Comparison of ENCODE assay signal across 21 cellular contexts in genomic region chr20:10925767-10926166, GRCh38.
"Had no signal": no experiment of that assay in that cellular context is flagged by ENCODE, and none has a peak within 500 bp of the region (broad histone marks: within the 10 kb centered on the region; RNA-seq: fewer than 3 reads in every experiment).

No MANE protein-coding gene starts in this region.

- H3K4me1 Mint-ChIP-seq: activated B cell treated with CpG ODN at 0.5 μM for 24 hours; activated naive CD8-positive, alpha-beta T cell treated with anti-CD3 and anti-CD28 coated beads, Interleukin-2, amount 50 U/mL, for 24 hours; activated T-helper 17 cell treated with anti-CD3 and anti-CD28 coated beads, Interleukin-2, amount 50 U/mL, for 72 hours; memory B cell; naive B cell had no signal

- H3K9me3 ChIP-seq: mucosa of descending colon, right atrium auricular region, transverse colon had no signal

- H3K36me3 ChIP-seq: right atrium auricular region, transverse colon had no signal

- H3K9me3 Mint-ChIP-seq: activated naive CD8-positive, alpha-beta T cell treated with anti-CD3 and anti-CD28 coated beads, Interleukin-2, amount 50 U/mL, for 24 hours had no signal

- ATAC-seq: activated naive CD8-positive, alpha-beta T cell treated with anti-CD3 and anti-CD28 coated beads, Interleukin-2, amount 50 U/mL, for 24 hours; activated T-helper 17 cell treated with anti-CD3 and anti-CD28 coated beads, Interleukin-2, amount 50 U/mL, for 72 hours; left ventricle myocardium superior; mucosa of descending colon; stimulated activated naive CD8-positive, alpha-beta T cell treated with anti-CD3 and anti-CD28 coated beads, Interleukin-15, Interleukin-2, amounts not matched to agents 100 U/mL and 50 U/mL, for 24 hours had no signal

- H3K27me3 Mint-ChIP-seq: activated B cell treated with CpG ODN at 0.5 μM for 24 hours; activated CD4-positive, alpha-beta memory T cell treated with anti-CD3 and anti-CD28 coated beads for 36 hours; activated naive CD8-positive, alpha-beta T cell treated with anti-CD3 and anti-CD28 coated beads, Interleukin-2, amount 50 U/mL, for 24 hours; activated T-helper 17 cell treated with anti-CD3 and anti-CD28 coated beads, Interleukin-2, amount 50 U/mL, for 72 hours; memory B cell; naive B cell; progenitor cell of endocrine pancreas had no signal

- H3K4me3 Mint-ChIP-seq: activated B cell treated with CpG ODN at 0.5 μM for 24 hours; activated CD4-positive, alpha-beta memory T cell treated with anti-CD3 and anti-CD28 coated beads for 36 hours; activated naive CD4-positive, alpha-beta T cell treated with anti-CD3 and anti-CD28 coated beads for 36 hours; activated naive CD8-positive, alpha-beta T cell treated with anti-CD3 and anti-CD28 coated beads, Interleukin-2, amount 50 U/mL, for 24 hours; activated T-helper 17 cell treated with anti-CD3 and anti-CD28 coated beads, Interleukin-2, amount 50 U/mL, for 72 hours; memory B cell; naive B cell; neural crest cell had no signal

- DNase-seq: activated B cell treated with CpG ODN at 0.5 μM for 24 hours; activated CD4-positive, alpha-beta memory T cell treated with anti-CD3 and anti-CD28 coated beads for 36 hours; activated CD4-positive, alpha-beta T cell treated with anti-CD3 and anti-CD28 coated beads for 4 hours; activated naive CD4-positive, alpha-beta T cell treated with anti-CD3 and anti-CD28 coated beads for 36 hours; activated naive CD8-positive, alpha-beta T cell treated with anti-CD3 and anti-CD28 coated beads, Interleukin-2, amount 50 U/mL, for 24 hours; anterior cingulate cortex; cortex of kidney; effector CD8-positive, alpha-beta T cell; foreskin melanocyte; left ventricle myocardium superior; mucosa of descending colon; naive B cell; stimulated activated CD4-positive, alpha-beta T cell treated with anti-CD3 and anti-CD28 coated beads, Interleukin-2, amount 100 ng/mL, for 24 hours; stimulated activated naive CD8-positive, alpha-beta T cell treated with anti-CD3 and anti-CD28 coated beads, Interleukin-15, Interleukin-2, amounts not matched to agents 100 U/mL and 50 U/mL, for 24 hours; substantia nigra; transverse colon had no signal

- H3K27ac Mint-ChIP-seq: activated B cell treated with CpG ODN at 0.5 μM for 24 hours; activated CD4-positive, alpha-beta memory T cell treated with anti-CD3 and anti-CD28 coated beads for 36 hours; activated naive CD4-positive, alpha-beta T cell treated with anti-CD3 and anti-CD28 coated beads for 36 hours; activated naive CD8-positive, alpha-beta T cell treated with anti-CD3 and anti-CD28 coated beads, Interleukin-2, amount 50 U/mL, for 24 hours; activated T-helper 17 cell treated with anti-CD3 and anti-CD28 coated beads, Interleukin-2, amount 50 U/mL, for 72 hours; memory B cell; naive B cell; progenitor cell of endocrine pancreas had no signal

- H3K27ac ChIP-seq: right atrium auricular region had no signal

- H3K27me3 ChIP-seq: right atrium auricular region, transverse colon had no signal

- H3K36me3 Mint-ChIP-seq: activated CD4-positive, alpha-beta memory T cell treated with anti-CD3 and anti-CD28 coated beads for 36 hours; memory B cell; naive B cell had no signal

- H3K4me3 ChIP-seq: mucosa of descending colon, right atrium auricular region, transverse colon had no signal
